In the genomic region with DNA sequence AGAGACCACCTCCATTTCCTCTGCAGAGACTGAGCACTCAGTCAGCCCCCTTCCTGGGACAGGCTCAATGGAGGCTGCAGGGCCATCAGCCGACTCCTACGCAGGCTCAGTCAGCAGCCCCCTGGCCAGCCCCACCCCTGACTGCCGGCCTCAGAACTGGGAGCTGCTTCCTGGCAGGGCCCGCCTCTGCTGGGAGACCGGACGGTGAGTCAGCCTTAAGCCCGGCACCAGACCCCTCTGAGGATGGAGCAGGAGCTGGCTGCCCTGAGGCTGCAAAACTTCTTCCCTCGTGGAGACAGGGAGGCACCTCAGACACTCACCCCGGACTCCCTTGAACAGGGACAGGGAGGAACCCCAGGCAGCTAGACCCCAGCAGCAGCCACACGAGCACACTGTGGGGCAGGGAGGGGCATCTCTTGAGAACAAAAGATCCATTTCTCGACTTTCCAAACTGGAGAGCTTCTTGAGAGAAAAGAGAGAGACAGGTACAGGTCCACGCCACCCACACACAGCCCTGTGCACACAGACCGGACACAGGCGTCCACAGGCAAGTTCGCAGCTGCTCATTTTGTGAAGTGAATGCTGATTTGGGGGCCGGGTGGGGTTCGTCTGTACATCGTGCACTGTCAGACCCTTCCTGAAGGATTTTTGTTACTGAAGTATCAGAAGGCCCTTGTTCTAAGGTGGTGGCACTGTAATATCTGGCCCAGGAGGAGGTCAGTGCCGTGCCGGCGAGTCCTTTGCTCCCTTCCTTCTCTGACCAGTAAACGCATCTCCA, we compare ENCODE assay signal across 9 cellular contexts. TPM values are rescaled to one million over a fixed set of nuclear protein-coding genes. Genes with fewer than 3 reads are reported as not detected.
A peak's percentile ranks its signal among the peaks of the same experiment; 100 is the strongest.
DNase-seq lines count a peak whose midpoint lies in the region; ATAC-seq, FAIRE-seq and TF ChIP-seq lines count a peak whose summit lies in the region.
"Had no signal": no experiment of that assay in that cellular context is flagged by ENCODE, and none has a peak within 500 bp of the region (broad histone marks: within the 10 kb centered on the region; RNA-seq: fewer than 3 reads in every experiment).

No MANE protein-coding gene starts in this region.

- H3K4me3 ChIP-seq in body of pancreas (no peak overlapping the region), iPS DF 6.9 (ENCODE audit: low read length) (peak overlapping the region; percentile 39; the same call in 1 of the 2 replicates), gastrocnemius medialis (peak overlapping the region; percentile 19 to 83 (median 61))

- 14 to 30% methylated on average over 2 to 21 of the region's 22 CpGs for WGBS in body of pancreas, 2 donors
- no CpG with 5 or more reads among the region's 22 CpGs for WGBS in iPS DF 6.9 (ENCODE audit: insufficient coverage, insufficient read length)

- H3K4me1 ChIP-seq in body of pancreas (peaks cover 61% of the 10 kb centered on the region), iPS DF 6.9 (ENCODE audit: control insufficient read depth, insufficient read depth, low read length) (peaks cover 14% of the 10 kb centered on the region), gastrocnemius medialis (peaks cover 19 to 33% of the 10 kb centered on the region in 2 donors)

- FAIRE-seq in GM12892 (lab: Jason Lieb, UNC): no peak
- FAIRE-seq: A204.1 had no signal

- DNase-seq in DMS 273 (lab: John Stamatoyannopoulos, UW; ENCODE audit: unreplicated experiment): peak; percentile 69
- DNase-seq in DMS 273 treated with DMSO at 0.1 percent for 48 hours (lab: John Stamatoyannopoulos, UW): no peak
- peak; percentile 71 for DNase-seq in NCI-H2227 (lab: John Stamatoyannopoulos, UW; ENCODE audit: unreplicated experiment)
- peak in 3 of 4 donors; percentile 46 to 74 (median 60) for DNase-seq in body of pancreas
- DNase-seq in iPS DF 6.9 (ENCODE audit: low read depth, low spot score): no peak
- no peak for DNase-seq in gastrocnemius medialis
- DNase-seq in GM12892 (ENCODE audit: insufficient read length): no peak
- DNase-seq in NCI-H2081 treated with DMSO at 0.1 percent for 48 hours (lab: John Stamatoyannopoulos, UW): no peak

- TF ChIP-seq POLR2A in body of pancreas (IDR thresholded peaks at IDR 0.05) (peak in 2 of 3 donors; percentile 29 to 44), gastrocnemius medialis (IDR thresholded peaks at IDR 0.05) (peak in 1 of 2 donors; percentile 21), GM12892 (IDR thresholded peaks at IDR 0.05; ENCODE audit: low read depth, low read length) (no peak)

- H3K27me3 ChIP-seq in body of pancreas (peaks cover 8 to 17% of the 10 kb centered on the region in 2 donors), iPS DF 6.9 (ENCODE audit: control insufficient read depth, insufficient read depth, low read length) (no peaks in the 10 kb centered on the region), gastrocnemius medialis (peaks cover 60 to 73% (median 73%) of the 10 kb centered on the region in 3 donors)

- in situ Hi-C loops in gastrocnemius medialis (cut with MboI; ENCODE audit: low sequenced_read_pairs in 4 of 4): no loop called here

- H3K27ac ChIP-seq in body of pancreas (peak overlapping the region in 2 of 4 donors; percentile 27 to 67), iPS DF 6.9 (ENCODE audit: low read length) (no peak overlapping the region), gastrocnemius medialis (peak overlapping the region in 1 of 4 donors; percentile 60)

- H3K9me3 ChIP-seq in body of pancreas (no peaks in the 10 kb centered on the region), iPS DF 6.9 (ENCODE audit: control insufficient read depth, insufficient read depth, low read length) (no peaks in the 10 kb centered on the region), gastrocnemius medialis (no peaks in the 10 kb centered on the region)

- TF ChIP-seq CTCF in body of pancreas (IDR thresholded peaks at IDR 0.05): no peak
- no peak for TF ChIP-seq CTCF in gastrocnemius medialis (IDR thresholded peaks at IDR 0.05 in 4 of 5, conservative IDR thresholded peaks at IDR 0.05 in 1 of 5)

- intact Hi-C loops in body of pancreas (cut with DNase I) (no loop called here), gastrocnemius medialis (cut with DNase I; ENCODE audit: low total_unique reads) (no loop called here)

- H3K36me3 ChIP-seq in body of pancreas (replicated peaks in 1 of 2; ENCODE audit: insufficient read depth in 1 of 2, low read depth in 2 of 2): no peaks in the 10 kb centered on the region
- H3K36me3 ChIP-seq in iPS DF 6.9 (ENCODE audit: control insufficient read depth, insufficient read depth, low read length): no peaks in the 10 kb centered on the region; the same call in 1 of the 2 replicates
- no peaks in the 10 kb centered on the region for H3K36me3 ChIP-seq in gastrocnemius medialis

- ATAC-seq in body of pancreas (peak; percentile 28), gastrocnemius medialis (no peak)

RNA-seq across cellular contexts. Expression of gene TUBB3, which starts 1.3 kb away (rescaled TPM):
- total RNA-seq in body of pancreas: 1 to 10 TPM in 1 of 2 donors, not detected in 1; 2.9 TPM
- total RNA-seq in gastrocnemius medialis: 1 to 10 TPM in 1 of 4 donors, not detected in 3; 1.1 TPM
- 0.38 TPM for polyA plus RNA-seq in GM12892 (2012; ENCODE audit: missing spikeins)

RNA-seq across cellular contexts. Expression of gene MC1R, which starts 3.2 kb away (rescaled TPM):
- 1 to 10 TPM; 3.6 TPM for total RNA-seq in body of pancreas
- 1 to 10 TPM in 2 of 4 donors, under 1 TPM in 2; 0.33 to 1.8 (median 0.92) TPM for total RNA-seq in gastrocnemius medialis
- 0.76 TPM for polyA plus RNA-seq in GM12892 (2012; ENCODE audit: missing spikeins)

RNA-seq across cellular contexts. Expression of gene DEF8, which starts 26.7 kb away (rescaled TPM):
- total RNA-seq in body of pancreas (10 to 100 TPM; 51.6 to 80.8 TPM), gastrocnemius medialis (100 to 1,000 TPM in 1 of 4 donors, 10 to 100 TPM in 3; 33.1 to 112 (median 51.4) TPM)
- polyA plus RNA-seq in GM12892 (2012; ENCODE audit: missing spikeins): 20.5 TPM

RNA-seq across cellular contexts. Expression of gene TCF25, which starts 48.5 kb away (rescaled TPM):
- total RNA-seq in body of pancreas (100 to 1,000 TPM in 1 of 2 donors, 10 to 100 TPM in 1; 74.2 to 258 TPM), gastrocnemius medialis (100 to 1,000 TPM in 1 of 4 donors, 10 to 100 TPM in 3; 68.9 to 110 (median 85.7) TPM)
- polyA plus RNA-seq in GM12892 (2012; ENCODE audit: missing spikeins): 91.9 TPM

Comparison
In these comparisons a context has a peak if more than half of its experiments do, and no peak if none do; other contexts are left out.
1. DNase-seq: peak in DMS 273 (single experiment), NCI-H2227 (single experiment) and body of pancreas (3 of 4); none in DMS 273 treated with DMSO at 0.1 percent for 48 hours (single experiment), iPS DF 6.9 (single experiment), gastrocnemius medialis (0 of 2), GM12892 (single experiment) and NCI-H2081 treated with DMSO at 0.1 percent for 48 hours (single experiment).
2. H3K4me3 ChIP-seq: peak in iPS DF 6.9 (single experiment) and gastrocnemius medialis (4 of 4); none in body of pancreas (0 of 2).